ENCODE assay signal across 17 cellular contexts in genomic region chr1:110288111-110288510, GRCh38. TPM values are rescaled to one million over a fixed set of nuclear protein-coding genes. Genes with fewer than 3 reads are reported as not detected.
DNase-seq lines count a peak whose midpoint lies in the region; ATAC-seq and TF ChIP-seq lines count a peak whose summit lies in the region.
"Had no signal": no experiment of that assay in that cellular context is flagged by ENCODE, and none has a peak within 500 bp of the region (broad histone marks: within the 10 kb centered on the region; RNA-seq: fewer than 3 reads in every experiment).

No MANE protein-coding gene starts in this region.

- no peak overlapping the region for H3K14ac ChIP-seq in mesenchymal stem cell (ENCODE audit: low read length in 2 of 2)

- intact Hi-C loops in HCT116 (cut with micrococcal nuclease) (no loop called here), PC-3 (cut with micrococcal nuclease) (no loop called here)

- H3K23ac ChIP-seq in mesenchymal stem cell (ENCODE audit: low read length in 2 of 2) = no peak overlapping the region

- TF ChIP-seq RAD21 in HCT116 (IDR thresholded peaks at IDR 0.05; ENCODE audit: low read depth) = no peak

- H3K4me1 Mint-ChIP-seq in endodermal cell = peaks cover 3% of the 10 kb centered on the region

- H3K79me1 ChIP-seq in mesenchymal stem cell (replicated peaks; ENCODE audit: low read length, poor library complexity, severe bottlenecking) = no peaks in the 10 kb centered on the region

- in situ Hi-C loops in GM13976 (cut with MboI; ENCODE audit: low sequenced_read_pairs, unreplicated experiment) = no loop called here

- H3K27me3 Mint-ChIP-seq in endodermal cell (ENCODE audit: insufficient read depth) = peaks cover 10% of the 10 kb centered on the region
- H3K27me3 Mint-ChIP-seq: CD4-positive, alpha-beta T cell had no signal

- H3K4me1 ChIP-seq in HCT116 (ENCODE audit: control insufficient read depth in 1 of 2, insufficient read depth in 2 of 2, low read length in 2 of 2) (peaks cover 8 to 16% of the 10 kb centered on the region in 2 experiments), PC-3 (ENCODE audit: insufficient read depth, low read length) (peaks cover 13% of the 10 kb centered on the region), mesenchymal stem cell (ENCODE audit: control insufficient read depth, insufficient read depth, low read depth, low read length) (no peaks in the 10 kb centered on the region), endodermal cell (ENCODE audit: control insufficient read depth, insufficient read depth, low read length) (no peaks in the 10 kb centered on the region), tibial nerve (no peaks in the 10 kb centered on the region)

- H4K20me1 ChIP-seq in HCT116 (ENCODE audit: insufficient read depth) = no peaks in the 10 kb centered on the region
- no peaks in the 10 kb centered on the region for H4K20me1 ChIP-seq in PC-3 (ENCODE audit: low read length)

- H3K27ac ChIP-seq in HCT116 (ENCODE audit: low read depth, low read length) (no peak overlapping the region), PC-3 (ENCODE audit: low read length) (no peak overlapping the region), mesenchymal stem cell (ENCODE audit: low read length, poor library complexity, severe bottlenecking) (no peak overlapping the region), endodermal cell (ENCODE audit: low read depth, low read length) (no peak overlapping the region), tibial nerve (no peak overlapping the region)

- TF ChIP-seq EP300 in tibial nerve (IDR thresholded peaks at IDR 0.05) = no peak

- 78% methylated on average over 3 of the region's 3 CpGs for WGBS in mesenchymal stem cell
- WGBS in endodermal cell (ENCODE audit: insufficient coverage in 1 of 2, insufficient read length in 1 of 2), 2 experiments = 94 to 96% methylated on average over 3 of the region's 3 CpGs
- 90 to 94% methylated on average over 3 of the region's 3 CpGs for WGBS in tibial nerve, 2 donors

- H3K9me3 ChIP-seq in HCT116 (ENCODE audit: control insufficient read depth in 1 of 2, insufficient read depth in 1 of 2, low read depth in 1 of 2, low read length in 2 of 2) (no peaks in the 10 kb centered on the region), PC-3 (ENCODE audit: low read length) (no peaks in the 10 kb centered on the region), mesenchymal stem cell (ENCODE audit: control insufficient read depth, low read length) (no peaks in the 10 kb centered on the region), endodermal cell (ENCODE audit: control insufficient read depth, low read length) (no peaks in the 10 kb centered on the region), tibial nerve (no peaks in the 10 kb centered on the region)

- H3K4ac ChIP-seq in mesenchymal stem cell (ENCODE audit: low read depth in 1 of 2, low read length in 2 of 2) = no peak overlapping the region

- H2BK12ac ChIP-seq in mesenchymal stem cell (ENCODE audit: low read length in 2 of 2) = no peak overlapping the region

- peak; percentile 22 for DNase-seq in AG10803 (ENCODE audit: low read depth)
- no peak for DNase-seq in HCT116 (ENCODE audit: low read depth, low spot score)
- peak; percentile 47 for DNase-seq in PC-3
- DNase-seq in mesenchymal stem cell = peak; percentile 8
- DNase-seq in GM13976 (ENCODE audit: low spot score) = no peak
- no peak for DNase-seq in endodermal cell
- DNase-seq in tibial nerve (ENCODE audit: low spot score in 2 of 2) = no peak
- no peak for DNase-seq in pons (ENCODE audit: low spot score)
- DNase-seq: 8988T; C1 segment of cervical spinal cord; Calu3; CD4-positive, alpha-beta T cell; DMS 273 treated with DMSO at 0.1 percent for 48 hours; GDM1; H7 had no signal

- CTCF ChIA-PET in HCT116 (lab: Charles Lee) (no interaction called here), PC-3 (lab: Charles Lee) (no interaction called here)

- H4K8ac ChIP-seq in mesenchymal stem cell (ENCODE audit: low read length) = no peak overlapping the region

- TF ChIP-seq POLR2A in HCT116 (IDR thresholded peaks at IDR 0.05; ENCODE audit: borderline replicate concordance, extremely low read depth, insufficient read depth, insufficient read length) (no peak), tibial nerve (IDR thresholded peaks at IDR 0.05) (no peak)

- no peak overlapping the region for H3K4me3 Mint-ChIP-seq in endodermal cell
- H3K4me3 Mint-ChIP-seq: CD4-positive, alpha-beta T cell; GM23338; IgD-negative memory B cell had no signal

- H3K9ac ChIP-seq in HCT116 (ENCODE audit: low read length) = no peak overlapping the region
- no peak overlapping the region for H3K9ac ChIP-seq in PC-3 (ENCODE audit: low read length)
- no peak overlapping the region for H3K9ac ChIP-seq in mesenchymal stem cell (ENCODE audit: low read length)
- no peak overlapping the region for H3K9ac ChIP-seq in endodermal cell (ENCODE audit: extremely low read depth, low read length, poor library complexity, severe bottlenecking)

- ATAC-seq in HCT116 = peak; percentile 55
- ATAC-seq in PC-3 = no peak
- ATAC-seq: GM23338 had no signal

- H3K36me3 ChIP-seq in HCT116 (ENCODE audit: control insufficient read depth in 1 of 2, insufficient read depth in 2 of 2, low read length in 2 of 2) (no peaks in the 10 kb centered on the region), PC-3 (ENCODE audit: low read depth, low read length) (no peaks in the 10 kb centered on the region), mesenchymal stem cell (ENCODE audit: control insufficient read depth in 1 of 2, insufficient read depth in 2 of 2, low read depth in 1 of 2, low read length in 2 of 2) (no peaks in the 10 kb centered on the region), endodermal cell (ENCODE audit: control insufficient read depth, insufficient read depth, low read length) (no peaks in the 10 kb centered on the region), tibial nerve (no peaks in the 10 kb centered on the region)

- H3K4me3 ChIP-seq in AG10803 (ENCODE audit: low read length) = no peak overlapping the region
- no peak overlapping the region for H3K4me3 ChIP-seq in HCT116 (replicated peaks in 1 of 2; ENCODE audit: low read depth in 1 of 2, low read length in 2 of 2)
- H3K4me3 ChIP-seq in PC-3 (ENCODE audit: low read length) = no peak overlapping the region
- H3K4me3 ChIP-seq in mesenchymal stem cell (ENCODE audit: insufficient read depth in 1 of 2, low read depth in 1 of 2, low read length in 2 of 2) = no peak overlapping the region
- no peak overlapping the region for H3K4me3 ChIP-seq in endodermal cell (ENCODE audit: low read length)
- H3K4me3 ChIP-seq in tibial nerve = no peak overlapping the region
- H3K4me3 ChIP-seq: GM23338 had no signal

- H3K4me2 ChIP-seq in HCT116 (ENCODE audit: low read length) (no peak overlapping the region), PC-3 (ENCODE audit: low read length) (no peak overlapping the region), mesenchymal stem cell (ENCODE audit: low read length, poor library complexity, severe bottlenecking) (no peak overlapping the region)
- H3K4me2 ChIP-seq: GM23338 had no signal

- H3K79me2 ChIP-seq in HCT116 (ENCODE audit: insufficient read depth, low read length) = no peaks in the 10 kb centered on the region
- H3K79me2 ChIP-seq in PC-3 (ENCODE audit: low read length) = no peaks in the 10 kb centered on the region

- H3K9me2 ChIP-seq in HCT116 (ENCODE audit: insufficient read depth) (no peaks in the 10 kb centered on the region), PC-3 (replicated peaks; ENCODE audit: low read length) (no peaks in the 10 kb centered on the region)

- no peaks in the 10 kb centered on the region for H3F3A ChIP-seq in PC-3 (ENCODE audit: low read length, unreplicated experiment)

- TF ChIP-seq CTCF in AG10803 (conservative IDR thresholded peaks at IDR 0.05; ENCODE audit: low read length) (no peak), HCT116 (IDR thresholded peaks at IDR 0.05 in 2 of 3, conservative IDR thresholded peaks at IDR 0.05 in 1 of 3; ENCODE audit: borderline replicate concordance in 1 of 3, insufficient read depth in 1 of 3, low read depth in 2 of 3, low read length in 2 of 3) (no peak), PC-3 (conservative IDR thresholded peaks at IDR 0.05; ENCODE audit: low read depth, low read length) (no peak), GM13976 (IDR thresholded peaks at IDR 0.05; ENCODE audit: borderline replicate concordance, control extremely low read depth, extremely low read depth, insufficient read depth, missing control alignments) (no peak), endodermal cell (conservative IDR thresholded peaks at IDR 0.05) (no peak), tibial nerve (IDR thresholded peaks at IDR 0.05) (no peak)

- H4K91ac ChIP-seq in mesenchymal stem cell (ENCODE audit: low read length) = no peak overlapping the region

- no peak overlapping the region for H2BK120ac ChIP-seq in mesenchymal stem cell (ENCODE audit: low read depth, low read length)

- RAD21 ChIA-PET in HCT116 (lab: Charles Lee; ENCODE audit: low non-redundant PET in 1 of 2, low total read pairs in 2 of 2, uncharacterized antibody in 2 of 2, unreplicated experiment in 2 of 2) = no interaction called here

- H2AK5ac ChIP-seq in mesenchymal stem cell (ENCODE audit: low read length, severe bottlenecking) = no peak overlapping the region

- H3K18ac ChIP-seq in mesenchymal stem cell (ENCODE audit: low read depth in 1 of 2, low read length in 2 of 2) = no peak overlapping the region

- no peaks in the 10 kb centered on the region for H3K27me3 ChIP-seq in HCT116 (ENCODE audit: insufficient read depth, low read length)
- H3K27me3 ChIP-seq in PC-3 (ENCODE audit: low read length) = no peaks in the 10 kb centered on the region
- H3K27me3 ChIP-seq in mesenchymal stem cell (ENCODE audit: control insufficient read depth in 1 of 2, insufficient read depth in 1 of 2, low read length in 2 of 2) = peaks cover 0 to 21% of the 10 kb centered on the region in 2 experiments
- H3K27me3 ChIP-seq in endodermal cell (ENCODE audit: control insufficient read depth, insufficient read depth, low read length, poor library complexity, severe bottlenecking) = peaks cover 15% of the 10 kb centered on the region
- H3K27me3 ChIP-seq in tibial nerve = no peaks in the 10 kb centered on the region

- no peak overlapping the region for H2BK5ac ChIP-seq in mesenchymal stem cell (ENCODE audit: low read depth, low read length, poor library complexity, severe bottlenecking)

- POLR2A ChIA-PET in HCT116 (lab: Charles Lee) (no interaction called here), PC-3 (lab: Charles Lee; ENCODE audit: unreplicated experiment) (no interaction called here)

- no peak overlapping the region for H2AFZ ChIP-seq in HCT116 (ENCODE audit: low read depth, low read length, poor library complexity, severe bottlenecking)
- no peak overlapping the region for H2AFZ ChIP-seq in PC-3 (ENCODE audit: low read length)
- H2AFZ ChIP-seq in mesenchymal stem cell (ENCODE audit: low read depth, low read length) = no peak overlapping the region
- H2AFZ ChIP-seq: GM23338 had no signal

- H2BK15ac ChIP-seq in mesenchymal stem cell (ENCODE audit: low read depth, poor library complexity, severe bottlenecking) = no peak overlapping the region

- H3K27ac Mint-ChIP-seq in endodermal cell = no peak overlapping the region
- H3K27ac Mint-ChIP-seq: CD4-positive, alpha-beta T cell; GM23338; IgD-negative memory B cell had no signal

- no peaks in the 10 kb centered on the region for H3K36me3 Mint-ChIP-seq in endodermal cell (ENCODE audit: low read depth)

- BruUV-seq in HCT116 (replicated peaks; lab: Mats Ljungman, UMichigan) = no TSS peak
- BruUV-seq in PC-3 (replicated peaks; lab: Mats Ljungman, UMichigan) = no TSS peak

- no peaks in the 10 kb centered on the region for H3K9me3 Mint-ChIP-seq in endodermal cell
- H3K9me3 Mint-ChIP-seq: CD4-positive, alpha-beta T cell; GM23338; IgD-negative memory B cell had no signal

RNA-seq across cellular contexts. Expression of gene RBM15, which starts 51.1 kb away (rescaled TPM):
- 44.0 TPM for total RNA-seq in HCT116 (2021; ENCODE audit: unreplicated experiment)
- 10.9 and 14.7 TPM in 2 replicates for polyA plus RNA-seq in HCT116 (2012)
- 41.3 and 47.0 TPM in 2 replicates for total RNA-seq in PC-3 (2014; rRNA removed)
- polyA plus RNA-seq in mesenchymal stem cell (2013, experiment 1 of 2) = 5.2 TPM
- 4.8 TPM for polyA plus RNA-seq in mesenchymal stem cell (2013, experiment 2 of 2)
- total RNA-seq in endodermal cell = 10 to 100 TPM; 42.0 to 54.2 TPM
- polyA plus RNA-seq in endodermal cell (2013, experiment 1 of 2) = 13.5 TPM
- polyA plus RNA-seq in endodermal cell (2013, experiment 2 of 2) = 15.3 TPM
- 10 to 100 TPM; 40.9 to 49.0 (median 45.3) TPM for total RNA-seq in tibial nerve

Comparison
In these comparisons a context has a peak if more than half of its experiments do, and no peak if none do; other contexts are left out.
1. DNase-seq: peak in AG10803 (single experiment), PC-3 (single experiment) and mesenchymal stem cell (single experiment); none in HCT116 (single experiment), GM13976 (single experiment), endodermal cell (single experiment), tibial nerve (0 of 2) and pons (single experiment).